ENCODE assay signal across 8 cellular contexts in the genomic region with DNA sequence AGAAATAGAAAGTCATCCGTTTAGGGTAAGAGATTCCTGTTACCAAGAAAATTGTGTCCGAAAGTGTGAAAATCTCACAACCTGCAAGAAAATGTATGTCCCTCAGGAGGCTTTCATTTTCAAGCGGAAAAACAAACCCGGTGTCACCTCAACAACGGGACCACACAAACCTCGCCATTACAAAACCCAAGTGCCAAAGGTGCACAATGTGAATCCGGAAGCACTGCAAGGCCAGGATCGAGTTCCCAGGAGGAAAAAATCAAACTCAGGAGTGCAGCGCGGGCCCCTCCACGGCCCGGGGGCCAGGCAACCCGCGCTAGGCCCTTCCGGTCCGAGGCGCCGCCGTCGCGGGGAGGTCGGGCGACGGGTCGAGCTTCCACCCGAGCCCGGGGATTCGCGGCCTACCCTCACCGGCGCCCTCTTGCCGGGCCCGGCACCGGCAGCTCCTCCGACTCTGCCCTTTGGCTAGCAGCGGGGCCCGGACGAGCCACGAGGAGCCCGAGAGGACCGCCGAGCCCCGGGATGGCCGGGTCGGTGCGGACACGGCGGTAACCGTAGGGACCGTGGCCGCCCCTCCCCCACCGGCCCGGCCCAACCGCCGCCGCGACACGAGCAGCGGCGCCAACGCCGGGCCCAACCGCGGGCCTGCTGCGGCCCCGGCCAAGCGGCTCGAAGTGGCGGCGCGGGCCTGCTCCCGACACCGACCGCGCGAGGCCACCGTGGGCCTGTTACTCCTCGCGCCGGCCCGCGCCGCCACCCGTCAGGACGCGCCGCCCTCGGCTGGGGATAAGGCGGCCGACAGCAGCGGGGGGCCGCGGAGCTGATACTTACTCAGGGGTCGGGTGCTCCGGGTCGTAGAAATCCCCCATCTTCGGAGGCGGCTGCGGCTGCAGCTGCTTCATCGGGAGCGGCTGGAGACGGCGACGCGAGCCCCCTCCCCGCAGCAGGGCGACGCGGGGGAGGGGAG. TPM values are rescaled to one million over a fixed set of nuclear protein-coding genes. Genes with fewer than 3 reads are reported as not detected.
DNase-seq lines count a peak whose midpoint lies in the region; ATAC-seq and TF ChIP-seq lines count a peak whose summit lies in the region.

No MANE protein-coding gene starts in this region.

- peak overlapping the region; percentile 80 for H3K4me2 ChIP-seq in BLaER1

- peak in 1 of 2 donors; percentile 5 for TF ChIP-seq POLR2A in adrenal gland (IDR thresholded peaks at IDR 0.05)

- H3K4me1 ChIP-seq in BLaER1 (peaks cover 56% of the 10 kb centered on the region), adrenal gland (replicated peaks in 1 of 2) (peaks cover 16 to 55% of the 10 kb centered on the region in 2 donors), psoas muscle (peaks cover 54% of the 10 kb centered on the region)

- H3K9ac ChIP-seq in BLaER1: peak overlapping the region; percentile 99

- H3K4me3 ChIP-seq in BLaER1 (peak overlapping the region; percentile 95), adrenal gland (peak overlapping the region; percentile 73 to 99 (median 96)), psoas muscle (peak overlapping the region; percentile 94)

- intact Hi-C loops in adrenal gland (cut with DNase I) (no loop called here), left ventricle myocardium superior (cut with micrococcal nuclease) (no loop called here), psoas muscle (cut with DNase I) (loop anchor here in 1 of 2 donors (10.0 kb wide), 2 partner anchors 161 to 239 kb away; no protein-coding TSS in a partner anchor)

- ATAC-seq in GM19328 (IDR thresholded peaks at IDR 0.05; ENCODE audit: unreplicated experiment): peak; percentile 22
- peak; percentile 16 for ATAC-seq in HG03469 (IDR thresholded peaks at IDR 0.05; ENCODE audit: unreplicated experiment)
- peak; percentile 39 for ATAC-seq in left ventricle myocardium superior
- ATAC-seq in psoas muscle: peak; percentile 31 to 69 (median 52)

- H3K27me3 ChIP-seq in BLaER1: no peaks in the 10 kb centered on the region
- H3K27me3 ChIP-seq in adrenal gland: no peaks in the 10 kb centered on the region
- no peaks in the 10 kb centered on the region for H3K27me3 ChIP-seq in psoas muscle (ENCODE audit: insufficient read depth in 3 of 3, low read length in 2 of 3)

- H3K9me3 ChIP-seq in BLaER1: no peaks in the 10 kb centered on the region
- H3K9me3 ChIP-seq in adrenal gland (replicated peaks in 1 of 3): no peaks in the 10 kb centered on the region
- no peaks in the 10 kb centered on the region for H3K9me3 ChIP-seq in psoas muscle

- no peak for TF ChIP-seq CTCF in adrenal gland (IDR thresholded peaks at IDR 0.05)
- TF ChIP-seq CTCF in psoas muscle (IDR thresholded peaks at IDR 0.05): no peak

- 0 to 1% (median 0%) methylated on average over 14 to 105 of the region's 109 CpGs for WGBS in adrenal gland, 4 donors
- WGBS in psoas muscle, 3 donors: 0 to 1% (median 0%) methylated on average over 46 to 107 of the region's 109 CpGs

- peaks cover 63% of the 10 kb centered on the region for H4K20me1 ChIP-seq in BLaER1

- peaks cover 22% of the 10 kb centered on the region; the same call in 1 of the 2 replicates for H3K36me3 ChIP-seq in BLaER1
- H3K36me3 ChIP-seq in adrenal gland (replicated peaks in 1 of 2): no peaks in the 10 kb centered on the region
- H3K36me3 ChIP-seq in psoas muscle (ENCODE audit: insufficient read depth in 1 of 2, low read depth in 1 of 2): no peaks in the 10 kb centered on the region

- DNase-seq in SW480 (ENCODE audit: low spot score): peak; percentile 49
- DNase-seq in adrenal gland: peak; percentile 33 to 65 (median 55)
- peak; percentile 73 for DNase-seq in left ventricle myocardium superior
- DNase-seq in psoas muscle: peak in 1 of 2 donors; percentile 69
- DNase-seq in ureter (ENCODE audit: low spot score): peak; percentile 51

- H3K27ac ChIP-seq in BLaER1: peak overlapping the region; percentile 99
- peak overlapping the region; percentile 95 to 98 (median 97) for H3K27ac ChIP-seq in adrenal gland
- peak overlapping the region; percentile 96 for H3K27ac ChIP-seq in psoas muscle

RNA-seq across cellular contexts. Expression of a gene that starts 0.6 kb away (rescaled TPM):
- total RNA-seq in adrenal gland (10 to 100 TPM; 27.0 to 58.9 (median 45.9) TPM), left ventricle myocardium superior (28.7 TPM), psoas muscle (10 to 100 TPM; 33.7 to 38.1 (median 36.6) TPM), ureter (68.9 TPM)
- polyA plus RNA-seq in adrenal gland (10 to 100 TPM; 12.6 to 33.1 (median 15.6) TPM), psoas muscle (10 to 100 TPM; 10.1 to 28.2 (median 14.2) TPM)
